16 cellular contexts compared by ENCODE assay signal in the genomic region with DNA sequence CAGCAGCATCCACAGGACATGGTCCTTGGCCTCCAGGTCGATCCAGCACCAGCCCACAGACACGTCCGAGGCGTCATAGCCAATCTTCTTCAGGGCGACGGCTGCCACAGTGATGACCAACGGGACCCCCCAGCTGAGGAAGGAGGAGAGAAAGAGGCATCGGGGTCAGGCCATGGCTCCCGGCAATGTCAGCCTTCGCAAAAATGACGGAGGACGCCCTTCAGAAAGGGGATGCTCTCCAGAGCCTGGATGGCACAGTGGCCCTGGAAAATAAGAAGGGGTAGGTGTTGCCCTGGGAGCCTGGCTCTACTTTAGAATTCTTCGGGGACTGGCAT. TPM values are rescaled to one million over a fixed set of nuclear protein-coding genes. Genes with fewer than 3 reads are reported as not detected.
"Had no signal": no experiment of that assay in that cellular context is flagged by ENCODE, and none has a peak within 500 bp of the region (broad histone marks: within the 10 kb centered on the region; RNA-seq: fewer than 3 reads in every experiment).

No MANE protein-coding gene starts in this region.

- H3K27me3 ChIP-seq: heart right ventricle, sigmoid colon, upper lobe of left lung had no signal

- H3K4me2 ChIP-seq: smooth muscle cell had no signal

- DNase-seq: cerebellar nuclear complex had no signal

- H3K9me3 ChIP-seq: heart right ventricle, lower lobe of right lung, sigmoid colon, thoracic aorta, upper lobe of left lung had no signal

- H3K27ac ChIP-seq: coronary artery, lower lobe of right lung, sigmoid colon, thoracic aorta, upper lobe of left lung had no signal

- H3K4me3 ChIP-seq: coronary artery, heart right ventricle, lower lobe of right lung, sigmoid colon, smooth muscle cell, thoracic aorta, upper lobe of left lung had no signal

RNA-seq across cellular contexts. Expression of a gene that starts 41.9 kb away (rescaled TPM):
- total RNA-seq: activated CD4-positive, alpha-beta T cell treated with anti-CD3 and anti-CD28 coated beads for 36 hours; activated CD8-positive, alpha-beta memory T cell treated with anti-CD3 and anti-CD28 coated beads for 36 hours; activated naive CD4-positive, alpha-beta T cell treated with anti-CD3 and anti-CD28 coated beads for 36 hours; activated T-cell treated with anti-CD3 and anti-CD28 coated beads, Interleukin-2, amount 50 U/mL, for 4 hours; endodermal cell; kidney epithelial cell; neural crest cell had no signal
- polyA plus RNA-seq: naive thymus-derived CD4-positive, alpha-beta T cell; smooth muscle cell had no signal
